In genomic region chr2:178530625-178531142, GRCh38 we compare ENCODE assay signal across 7 cellular contexts. TPM values are rescaled to one million over a fixed set of nuclear protein-coding genes. Genes with fewer than 3 reads are reported as not detected.
DNase-seq lines count a peak whose midpoint lies in the region; ATAC-seq and TF ChIP-seq lines count a peak whose summit lies in the region.

No MANE protein-coding gene starts in this region.

- DNase-seq in RWPE2 (ENCODE audit: low spot score) (no peak), neural crest cell (ENCODE audit: low read depth, low spot score) (no peak), HFFc6 (no peak), HCEC 1CT (no peak), MG63 (no peak)

- no peaks in the 10 kb centered on the region for H3K4me1 ChIP-seq in RWPE2 (ENCODE audit: insufficient read depth, poor library complexity, severe bottlenecking)

- H3K4me3 Mint-ChIP-seq in neural crest cell (no peak overlapping the region), HFFc6 (no peak overlapping the region)

- H3K36me3 Mint-ChIP-seq in neural crest cell (ENCODE audit: low read depth) (peaks cover 58% of the 10 kb centered on the region), HFFc6 (ENCODE audit: low read depth) (peaks cover 49% of the 10 kb centered on the region)

- H3K27me3 Mint-ChIP-seq in neural crest cell (ENCODE audit: low read depth) (no peaks in the 10 kb centered on the region), HFFc6 (ENCODE audit: insufficient read depth) (no peaks in the 10 kb centered on the region; the same call in 1 of the 2 replicates)

- H3K4me1 Mint-ChIP-seq in neural crest cell (peaks cover 4% of the 10 kb centered on the region), HFFc6 (ENCODE audit: low read depth) (peaks cover 7% of the 10 kb centered on the region)

- H3K4me3 ChIP-seq in RWPE2 (ENCODE audit: severe bottlenecking) = no peak overlapping the region
- H3K4me3 ChIP-seq in MG63 = no peak overlapping the region

- TF ChIP-seq CTCF in RWPE2 (IDR thresholded peaks at IDR 0.05; ENCODE audit: poor library complexity, severe bottlenecking) = no peak
- TF ChIP-seq CTCF in neural crest cell (conservative IDR thresholded peaks at IDR 0.05) = no peak
- TF ChIP-seq CTCF in HFFc6 (IDR thresholded peaks at IDR 0.05) = no peak

- H3K27me3 ChIP-seq in RWPE2 (ENCODE audit: insufficient read depth, poor library complexity, severe bottlenecking) (no peaks in the 10 kb centered on the region), MG63 (no peaks in the 10 kb centered on the region)

- peaks cover 7% of the 10 kb centered on the region for H3K9me3 Mint-ChIP-seq in neural crest cell
- H3K9me3 Mint-ChIP-seq in HFFc6 = no peaks in the 10 kb centered on the region

- ATAC-seq in GM19043 (IDR thresholded peaks at IDR 0.05; ENCODE audit: low read depth, unreplicated experiment) (peak; percentile 92), HG02763 (IDR thresholded peaks at IDR 0.05; ENCODE audit: unreplicated experiment) (peak; percentile 96), RWPE2 (ENCODE audit: low read depth) (peak; percentile 53)

- H3K9me3 ChIP-seq in RWPE2 (ENCODE audit: severe bottlenecking) (no peaks in the 10 kb centered on the region), MG63 (no peaks in the 10 kb centered on the region)

- H3K36me3 ChIP-seq in RWPE2 (ENCODE audit: low read depth) (peaks cover 21% of the 10 kb centered on the region), MG63 (no peaks in the 10 kb centered on the region; the same call in 1 of the 2 replicates)

- peak overlapping the region; percentile 73 for H3K27ac Mint-ChIP-seq in neural crest cell (ENCODE audit: unreplicated experiment)
- no peak overlapping the region for H3K27ac Mint-ChIP-seq in HFFc6

- H3K27ac ChIP-seq in RWPE2 (ENCODE audit: poor library complexity, severe bottlenecking) = no peak overlapping the region

RNA-seq across cellular contexts. Expression of gene PLEKHA3, which starts 50.4 kb away (rescaled TPM):
- 22.0 and 23.2 TPM in 2 replicates for total RNA-seq in neural crest cell
- total RNA-seq in HFFc6 (2021; fragmentation: NEBNext Ultra II Directional; extraction: Animal tissue kit (Norgen Biotek cat#: 25700)) = 10 to 100 TPM; 31.4 to 36.6 (median 33.3) TPM
- total RNA-seq in MG63 (2014; rRNA removed; shearing (Covaris generic); ENCODE audit: low replicate concordance) = 14.8 and 23.7 TPM in 2 replicates

RNA-seq across cellular contexts. Expression of gene FKBP7, which starts 52.3 kb away (rescaled TPM):
- 25.2 and 28.3 TPM in 2 replicates for total RNA-seq in neural crest cell
- total RNA-seq in HFFc6 (2021; fragmentation: NEBNext Ultra II Directional; extraction: Animal tissue kit (Norgen Biotek cat#: 25700)) = 10 to 100 TPM; 36.3 to 51.9 (median 43.7) TPM
- total RNA-seq in MG63 (2014; rRNA removed; shearing (Covaris generic); ENCODE audit: low replicate concordance) = 17.2 and 21.6 TPM in 2 replicates
